Comparison of ENCODE assay signal across 12 cellular contexts in the genomic region with DNA sequence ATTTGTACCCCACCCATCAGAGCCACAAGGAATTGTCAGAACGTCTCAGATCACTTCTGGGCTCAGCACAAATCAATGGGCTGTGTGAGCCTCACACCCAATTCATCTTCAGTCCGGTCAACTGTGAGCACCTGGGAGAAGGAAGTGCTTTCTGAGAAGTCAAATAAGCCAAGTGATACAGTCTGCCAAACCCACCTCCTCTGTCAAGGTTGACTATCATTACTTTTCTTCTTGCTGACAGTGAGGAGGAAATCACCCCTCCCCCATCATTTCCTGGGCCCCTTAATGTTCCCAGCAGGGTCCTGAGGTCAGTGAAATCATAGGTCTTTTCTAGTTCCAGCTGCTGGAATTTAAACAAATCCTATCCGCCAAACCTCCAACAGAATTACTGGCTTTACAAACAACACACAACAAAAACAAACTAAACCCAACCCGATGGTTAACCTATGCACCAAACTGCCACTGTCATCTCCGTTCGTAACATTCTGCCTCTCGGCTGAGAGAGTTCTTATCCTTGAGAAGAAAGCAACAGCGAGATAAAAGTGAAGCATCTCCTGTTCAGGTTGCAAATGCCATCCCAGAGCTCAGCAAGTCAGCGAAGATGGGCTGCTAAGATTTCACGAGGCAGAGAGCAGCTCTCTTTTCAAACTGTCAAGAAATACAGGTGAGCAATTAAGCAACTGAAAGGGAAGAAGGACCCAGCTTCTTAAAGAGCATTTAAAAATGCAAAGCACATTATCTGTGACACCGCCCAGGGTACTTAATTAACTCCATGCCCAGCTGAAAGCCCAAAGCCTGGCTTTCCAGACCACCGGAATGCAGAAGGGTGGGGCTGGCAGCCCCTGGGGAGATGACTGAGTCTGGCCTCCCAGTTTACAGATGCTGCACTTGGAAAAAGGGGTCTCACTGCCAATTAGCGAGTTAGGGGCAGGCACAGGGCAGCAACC. TPM values are rescaled to one million over a fixed set of nuclear protein-coding genes. Genes with fewer than 3 reads are reported as not detected.
DNase-seq lines count a peak whose midpoint lies in the region; ATAC-seq and TF ChIP-seq lines count a peak whose summit lies in the region.
"Had no signal": no experiment of that assay in that cellular context is flagged by ENCODE, and none has a peak within 500 bp of the region (broad histone marks: within the 10 kb centered on the region; RNA-seq: fewer than 3 reads in every experiment).

No MANE protein-coding gene starts in this region.

- CTCF ChIA-PET in activated B cell treated with CpG ODN at 0.5 μM for 24 hours (lab: Charles Lee), result no interaction called here
- CTCF ChIA-PET in activated CD4-positive, alpha-beta memory T cell treated with anti-CD3 and anti-CD28 coated beads for 36 hours (lab: Charles Lee), result interaction anchor here (1.1 kb wide), 1 partner anchor 126 kb away, joined by 3 read pairs; no protein-coding TSS in a partner anchor

- TF ChIP-seq CTCF in AG10803 (conservative IDR thresholded peaks at IDR 0.05; ENCODE audit: low read length) (no peak), activated B cell treated with CpG ODN at 0.5 μM for 24 hours (IDR thresholded peaks at IDR 0.05) (no peak)

- peaks cover 78% of the 10 kb centered on the region for H3K4me1 Mint-ChIP-seq in activated B cell treated with CpG ODN at 0.5 μM for 24 hours
- peaks cover 44% of the 10 kb centered on the region for H3K4me1 Mint-ChIP-seq in activated CD4-positive, alpha-beta memory T cell treated with anti-CD3 and anti-CD28 coated beads for 36 hours (ENCODE audit: low read depth)

- POLR2A ChIA-PET in activated B cell treated with CpG ODN at 0.5 μM for 24 hours (lab: Charles Lee), result interaction anchor here (0.5 kb wide), 1 partner anchor 38 kb away, joined by 3 read pairs; no protein-coding TSS in a partner anchor
- POLR2A ChIA-PET in activated CD4-positive, alpha-beta memory T cell treated with anti-CD3 and anti-CD28 coated beads for 36 hours (lab: Charles Lee), result interaction anchor here (1.4 kb wide), 1 partner anchor 23 kb away, joined by 3 read pairs; no protein-coding TSS in a partner anchor

- no peaks in the 10 kb centered on the region for H3K27me3 Mint-ChIP-seq in activated B cell treated with CpG ODN at 0.5 μM for 24 hours
- no peaks in the 10 kb centered on the region for H3K27me3 Mint-ChIP-seq in activated CD4-positive, alpha-beta memory T cell treated with anti-CD3 and anti-CD28 coated beads for 36 hours

- no peak overlapping the region for H3K4me3 Mint-ChIP-seq in activated B cell treated with CpG ODN at 0.5 μM for 24 hours
- H3K4me3 Mint-ChIP-seq in activated CD4-positive, alpha-beta memory T cell treated with anti-CD3 and anti-CD28 coated beads for 36 hours, result no peak overlapping the region
- H3K4me3 Mint-ChIP-seq: type B pancreatic cell had no signal

- no peak for ATAC-seq in activated B cell treated with CpG ODN at 0.5 μM for 24 hours (ENCODE audit: low read depth)
- no peak for ATAC-seq in HG02852 (IDR thresholded peaks at IDR 0.05; ENCODE audit: unreplicated experiment)

- H3K27ac Mint-ChIP-seq in activated B cell treated with CpG ODN at 0.5 μM for 24 hours, result peak overlapping the region; percentile 64
- no peak overlapping the region for H3K27ac Mint-ChIP-seq in activated CD4-positive, alpha-beta memory T cell treated with anti-CD3 and anti-CD28 coated beads for 36 hours
- H3K27ac Mint-ChIP-seq: type B pancreatic cell had no signal

- H3K36me3 Mint-ChIP-seq in activated B cell treated with CpG ODN at 0.5 μM for 24 hours (ENCODE audit: low read depth), result peaks cover 6% of the 10 kb centered on the region
- no peaks in the 10 kb centered on the region for H3K36me3 Mint-ChIP-seq in activated CD4-positive, alpha-beta memory T cell treated with anti-CD3 and anti-CD28 coated beads for 36 hours
- H3K36me3 Mint-ChIP-seq: type B pancreatic cell had no signal

- DNase-seq in AG10803 (ENCODE audit: low read depth) (peak; percentile 74), ELF-1 (ENCODE audit: low read depth, low spot score) (peak; percentile 50), activated B cell treated with CpG ODN at 0.5 μM for 24 hours (no peak), left kidney (ENCODE audit: low read depth, low spot score) (peak; percentile 60), NCI-H1092 (lab: John Stamatoyannopoulos, UW) (no peak)
- DNase-seq in activated CD4-positive, alpha-beta memory T cell treated with anti-CD3 and anti-CD28 coated beads for 36 hours, result no peak
- no peak for DNase-seq in central memory CD4-positive, alpha-beta T cell
- DNase-seq: activated T-cell treated with anti-CD3 and anti-CD28 coated beads, Interleukin-2, amount 50 U/mL, for 48 hours; NCI-H1417 treated with DMSO at 0.1 percent for 48 hours had no signal

- no peak overlapping the region for H3K4me3 ChIP-seq in AG10803 (ENCODE audit: low read length)
- H3K4me3 ChIP-seq: prostate gland had no signal

- H3K9me3 Mint-ChIP-seq in activated B cell treated with CpG ODN at 0.5 μM for 24 hours, result no peaks in the 10 kb centered on the region
- no peaks in the 10 kb centered on the region for H3K9me3 Mint-ChIP-seq in activated CD4-positive, alpha-beta memory T cell treated with anti-CD3 and anti-CD28 coated beads for 36 hours
- H3K9me3 Mint-ChIP-seq: type B pancreatic cell had no signal

- intact Hi-C loops in activated B cell treated with CpG ODN at 0.5 μM for 24 hours (cut with micrococcal nuclease), result no loop called here
- intact Hi-C loops in activated CD4-positive, alpha-beta memory T cell treated with anti-CD3 and anti-CD28 coated beads for 36 hours (cut with micrococcal nuclease), result no loop called here

RNA-seq across cellular contexts. Expression of a gene that starts 24.7 kb away (rescaled TPM):
- total RNA-seq in activated B cell treated with CpG ODN at 0.5 μM for 24 hours, result 8.3 and 8.4 TPM in 2 replicates
- 1 to 10 TPM; 2.3 to 2.4 TPM for total RNA-seq in activated CD4-positive, alpha-beta memory T cell treated with anti-CD3 and anti-CD28 coated beads for 36 hours

Comparison
In these comparisons a context has a peak if more than half of its experiments do, and no peak if none do; other contexts are left out.
1. DNase-seq: peak in AG10803 (single experiment), ELF-1 (single experiment) and left kidney (single experiment); none in activated B cell treated with CpG ODN at 0.5 μM for 24 hours (single experiment), NCI-H1092 (single experiment), activated CD4-positive, alpha-beta memory T cell treated with anti-CD3 and anti-CD28 coated beads for 36 hours (single experiment) and central memory CD4-positive, alpha-beta T cell (single experiment).